Comparison of ENCODE assay signal across 1 cellular context in genomic region chr12:9695661-9696060, GRCh38.
A peak's percentile ranks its signal among the peaks of the same experiment; 100 is the strongest.
TF ChIP-seq lines count a peak whose summit lies in the region.
"Not testable (repeated sequence)": the region's sequence is repeated elsewhere in the genome, so short reads cannot be mapped to it uniquely, and the experiment has no call there.

No MANE protein-coding gene starts in this region.

TF ChIP-seq in HepG2, 621 proteins besides CTCF, POLR2A, EP300 and RAD21:
- TF ChIP-seq CREB1 (IDR thresholded peaks at IDR 0.05): peak; percentile 40; the same call in 1 of the 2 replicates
- not testable (repeated sequence) for TF ChIP-seq CREB1 (CRISPR knock-in tag; IDR thresholded peaks at IDR 0.05)
